10 cellular contexts compared by ENCODE assay signal in the genomic region with DNA sequence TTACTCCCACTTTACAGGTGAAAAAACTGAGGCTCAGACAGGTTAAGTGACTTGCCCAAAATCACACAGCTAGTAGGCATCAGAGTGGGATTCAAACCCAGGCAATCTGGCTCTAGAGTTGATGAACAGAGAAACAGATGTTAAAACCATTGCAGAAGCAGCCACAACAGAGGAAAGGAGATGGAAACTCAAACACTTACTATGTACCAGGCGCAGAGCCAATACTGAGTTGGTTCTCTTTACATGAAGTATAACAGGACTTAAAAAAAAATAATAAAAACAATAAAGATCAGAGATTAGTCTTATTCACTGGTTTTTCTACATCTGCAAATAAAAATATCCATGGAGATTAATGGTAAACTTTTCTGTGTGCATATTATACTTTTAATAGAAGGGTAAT.
"Had no signal": no experiment of that assay in that cellular context is flagged by ENCODE, and none has a peak within 500 bp of the region (broad histone marks: within the 10 kb centered on the region; RNA-seq: fewer than 3 reads in every experiment).

No MANE protein-coding gene starts in this region.

- H3K4me3 Mint-ChIP-seq: activated naive CD4-positive, alpha-beta T cell treated with anti-CD3 and anti-CD28 coated beads for 36 hours; naive B cell; stimulated activated effector memory CD8-positive, alpha-beta T cell treated with anti-CD3 and anti-CD28 coated beads, Interleukin-12 subunit alpha, Interleukin-12 subunit beta, amount 100 ng/mL, for 72 hours; T-helper 1 cell treated with Interleukin-12 subunit alpha and Interleukin-12 subunit beta and Interleukin-4 antibody, amounts not matched to agents 30 μg/mL and 1 μg/mL, for 36 hours; WTC11 had no signal

- H3K36me3 Mint-ChIP-seq: brain; naive B cell; stimulated activated effector memory CD8-positive, alpha-beta T cell treated with anti-CD3 and anti-CD28 coated beads, Interleukin-12 subunit alpha, Interleukin-12 subunit beta, amount 100 ng/mL, for 72 hours; WTC11 had no signal

- H3K27me3 ChIP-seq: transverse colon had no signal

- H3K27me3 Mint-ChIP-seq: brain, naive B cell had no signal

- H3K27ac ChIP-seq: transverse colon had no signal

- H3K9me3 Mint-ChIP-seq: stimulated activated effector memory CD8-positive, alpha-beta T cell treated with anti-CD3 and anti-CD28 coated beads, Interleukin-12 subunit alpha, Interleukin-12 subunit beta, amount 100 ng/mL, for 72 hours; T-helper 1 cell treated with Interleukin-12 subunit alpha and Interleukin-12 subunit beta and Interleukin-4 antibody, amounts not matched to agents 30 μg/mL and 1 μg/mL, for 36 hours had no signal

- H3K36me3 ChIP-seq: transverse colon had no signal

- DNase-seq: activated CD4-positive, alpha-beta T cell treated with anti-CD3 and anti-CD28 coated beads for 48 hours; activated naive CD4-positive, alpha-beta T cell treated with anti-CD3 and anti-CD28 coated beads for 36 hours; left colon; naive B cell; transverse colon had no signal

- H3K4me3 ChIP-seq: lung, transverse colon had no signal

- ATAC-seq: left colon; stimulated activated effector memory CD8-positive, alpha-beta T cell treated with anti-CD3 and anti-CD28 coated beads, Interleukin-12 subunit alpha, Interleukin-12 subunit beta, amount 100 ng/mL, for 72 hours; WTC11 had no signal

- H3K27ac Mint-ChIP-seq: activated naive CD4-positive, alpha-beta T cell treated with anti-CD3 and anti-CD28 coated beads for 36 hours; stimulated activated effector memory CD8-positive, alpha-beta T cell treated with anti-CD3 and anti-CD28 coated beads, Interleukin-12 subunit alpha, Interleukin-12 subunit beta, amount 100 ng/mL, for 72 hours; T-helper 1 cell treated with Interleukin-12 subunit alpha and Interleukin-12 subunit beta and Interleukin-4 antibody, amounts not matched to agents 30 μg/mL and 1 μg/mL, for 36 hours; WTC11 had no signal

- H3K9me3 ChIP-seq: transverse colon had no signal
